In genomic region chr19:9711815-9712214, GRCh38 we compare ENCODE assay signal across 3 cellular contexts.
TF ChIP-seq lines count a peak whose summit lies in the region.

No MANE protein-coding gene starts in this region.

TF ChIP-seq in HepG2, 621 proteins besides CTCF, POLR2A, EP300 and RAD21:
- peak; percentile 100 for TF ChIP-seq ZNF816 (CRISPR knock-in tag; IDR thresholded peaks at IDR 0.05; ENCODE audit: borderline replicate concordance)
- TF ChIP-seq, protein P1, sequence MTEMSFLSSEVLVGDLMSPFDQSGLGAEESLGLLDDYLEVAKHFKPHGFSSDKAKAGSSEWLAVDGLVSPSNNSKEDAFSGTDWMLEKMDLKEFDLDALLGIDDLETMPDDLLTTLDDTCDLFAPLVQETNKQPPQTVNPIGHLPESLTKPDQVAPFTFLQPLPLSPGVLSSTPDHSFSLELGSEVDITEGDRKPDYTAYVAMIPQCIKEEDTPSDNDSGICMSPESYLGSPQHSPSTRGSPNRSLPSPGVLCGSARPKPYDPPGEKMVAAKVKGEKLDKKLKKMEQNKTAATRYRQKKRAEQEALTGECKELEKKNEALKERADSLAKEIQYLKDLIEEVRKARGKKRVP (CRISPR knock-in tag; IDR thresholded peaks at IDR 0.05) = no peak
- TF ChIP-seq SETDB1 (CRISPR knock-in tag; IDR thresholded peaks at IDR 0.05; ENCODE audit: borderline replicate concordance) = no peak

TF ChIP-seq in HEK293, 187 proteins besides CTCF, POLR2A, EP300 and RAD21:
- no peak for TF ChIP-seq ZNF211 (tag by site-specific recombination; IDR thresholded peaks at IDR 0.05; ENCODE audit: low read depth)
- peak; percentile 22 for TF ChIP-seq SETDB1 (IDR thresholded peaks at IDR 0.05; ENCODE audit: insufficient read length, low read length)

TF ChIP-seq in K562, 482 proteins besides CTCF, POLR2A, EP300 and RAD21:
- TF ChIP-seq, protein P2, sequence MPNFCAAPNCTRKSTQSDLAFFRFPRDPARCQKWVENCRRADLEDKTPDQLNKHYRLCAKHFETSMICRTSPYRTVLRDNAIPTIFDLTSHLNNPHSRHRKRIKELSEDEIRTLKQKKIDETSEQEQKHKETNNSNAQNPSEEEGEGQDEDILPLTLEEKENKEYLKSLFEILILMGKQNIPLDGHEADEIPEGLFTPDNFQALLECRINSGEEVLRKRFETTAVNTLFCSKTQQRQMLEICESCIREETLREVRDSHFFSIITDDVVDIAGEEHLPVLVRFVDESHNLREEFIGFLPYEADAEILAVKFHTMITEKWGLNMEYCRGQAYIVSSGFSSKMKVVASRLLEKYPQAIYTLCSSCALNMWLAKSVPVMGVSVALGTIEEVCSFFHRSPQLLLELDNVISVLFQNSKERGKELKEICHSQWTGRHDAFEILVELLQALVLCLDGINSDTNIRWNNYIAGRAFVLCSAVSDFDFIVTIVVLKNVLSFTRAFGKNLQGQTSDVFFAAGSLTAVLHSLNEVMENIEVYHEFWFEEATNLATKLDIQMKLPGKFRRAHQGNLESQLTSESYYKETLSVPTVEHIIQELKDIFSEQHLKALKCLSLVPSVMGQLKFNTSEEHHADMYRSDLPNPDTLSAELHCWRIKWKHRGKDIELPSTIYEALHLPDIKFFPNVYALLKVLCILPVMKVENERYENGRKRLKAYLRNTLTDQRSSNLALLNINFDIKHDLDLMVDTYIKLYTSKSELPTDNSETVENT (CRISPR knock-in tag; IDR thresholded peaks at IDR 0.05) = no peak
- no peak for TF ChIP-seq ZNF24 (IDR thresholded peaks at IDR 0.05)
- TF ChIP-seq TRIM28 (IDR thresholded peaks at IDR 0.05) = peak; percentile 82
- no peak for TF ChIP-seq CBFA2T3 (IDR thresholded peaks at IDR 0.05)
- peak; percentile 67; the same call in 1 of the 2 replicates for TF ChIP-seq CBX5 (IDR thresholded peaks at IDR 0.05; ENCODE audit: borderline replicate concordance, low read depth)
- TF ChIP-seq U2AF2 (optimal IDR thresholded peaks at IDR 0.05; ENCODE audit: low read depth, low read length) = no peak
- TF ChIP-seq CBX1 (IDR thresholded peaks at IDR 0.05; ENCODE audit: low read depth) = peak; percentile 84; the same call in 1 of the 2 replicates
- TF ChIP-seq ZNF583 (CRISPR knock-in tag; IDR thresholded peaks at IDR 0.05) = no peak
- no peak for TF ChIP-seq KDM2B (CRISPR knock-in tag; IDR thresholded peaks at IDR 0.05)
- TF ChIP-seq ZC3H11A (IDR thresholded peaks at IDR 0.05; ENCODE audit: low read depth, low read length) = no peak
- peak; percentile 17 to 32; a peak in 1 of 4 replicates for TF ChIP-seq KDM1A (IDR thresholded peaks at IDR 0.05)
- TF ChIP-seq CC2D1A (IDR thresholded peaks at IDR 0.05) = no peak
- TF ChIP-seq ELF1 (tag; IDR thresholded peaks at IDR 0.05) = no peak
- no peak for TF ChIP-seq JUN (IDR thresholded peaks at IDR 0.05; ENCODE audit: borderline replicate concordance, low read depth, low read length)
- no peak for TF ChIP-seq JUN (CRISPR knock-in tag; IDR thresholded peaks at IDR 0.05; ENCODE audit: borderline replicate concordance)
- TF ChIP-seq ZNF280A (IDR thresholded peaks at IDR 0.05; ENCODE audit: low read depth, partially characterized antibody) = peak; percentile 35
- TF ChIP-seq CEBPB (tag; IDR thresholded peaks at IDR 0.05) = no peak
- TF ChIP-seq, protein P3, sequence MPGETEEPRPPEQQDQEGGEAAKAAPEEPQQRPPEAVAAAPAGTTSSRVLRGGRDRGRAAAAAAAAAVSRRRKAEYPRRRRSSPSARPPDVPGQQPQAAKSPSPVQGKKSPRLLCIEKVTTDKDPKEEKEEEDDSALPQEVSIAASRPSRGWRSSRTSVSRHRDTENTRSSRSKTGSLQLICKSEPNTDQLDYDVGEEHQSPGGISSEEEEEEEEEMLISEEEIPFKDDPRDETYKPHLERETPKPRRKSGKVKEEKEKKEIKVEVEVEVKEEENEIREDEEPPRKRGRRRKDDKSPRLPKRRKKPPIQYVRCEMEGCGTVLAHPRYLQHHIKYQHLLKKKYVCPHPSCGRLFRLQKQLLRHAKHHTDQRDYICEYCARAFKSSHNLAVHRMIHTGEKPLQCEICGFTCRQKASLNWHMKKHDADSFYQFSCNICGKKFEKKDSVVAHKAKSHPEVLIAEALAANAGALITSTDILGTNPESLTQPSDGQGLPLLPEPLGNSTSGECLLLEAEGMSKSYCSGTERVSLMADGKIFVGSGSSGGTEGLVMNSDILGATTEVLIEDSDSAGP (CRISPR knock-in tag; IDR thresholded peaks at IDR 0.05) = no peak
- no peak for TF ChIP-seq XRCC3 (IDR thresholded peaks at IDR 0.05)
- no peak for TF ChIP-seq ZNF507 (tag; conservative IDR thresholded peaks at IDR 0.05)
- TF ChIP-seq, protein P4, sequence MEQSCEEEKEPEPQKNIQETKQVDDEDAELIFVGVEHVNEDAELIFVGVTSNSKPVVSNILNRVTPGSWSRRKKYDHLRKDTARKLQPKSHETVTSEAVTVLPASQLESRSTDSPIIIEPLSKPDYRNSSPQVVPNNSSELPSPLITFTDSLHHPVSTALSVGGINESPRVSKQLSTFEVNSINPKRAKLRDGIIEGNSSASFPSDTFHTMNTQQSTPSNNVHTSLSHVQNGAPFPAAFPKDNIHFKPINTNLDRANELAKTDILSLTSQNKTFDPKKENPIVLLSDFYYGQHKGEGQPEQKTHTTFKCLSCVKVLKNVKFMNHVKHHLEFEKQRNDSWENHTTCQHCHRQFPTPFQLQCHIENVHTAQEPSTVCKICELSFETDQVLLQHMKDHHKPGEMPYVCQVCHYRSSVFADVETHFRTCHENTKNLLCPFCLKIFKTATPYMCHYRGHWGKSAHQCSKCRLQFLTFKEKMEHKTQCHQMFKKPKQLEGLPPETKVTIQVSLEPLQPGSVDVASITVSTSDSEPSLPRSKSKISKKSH (CRISPR knock-in tag; IDR thresholded peaks at IDR 0.05) = no peak
- TF ChIP-seq BHLHE40 (IDR thresholded peaks at IDR 0.05; ENCODE audit: low read length) = no peak
- TF ChIP-seq JUND (IDR thresholded peaks at IDR 0.05; ENCODE audit: borderline replicate concordance, low read depth, low read length) = no peak
- no peak for TF ChIP-seq JUND (tag; IDR thresholded peaks at IDR 0.05; ENCODE audit: borderline replicate concordance, low read depth, low read length)
- no peak for TF ChIP-seq TEAD1 (CRISPR knock-in tag; IDR thresholded peaks at IDR 0.05)
- no peak for TF ChIP-seq CSDE1 (IDR thresholded peaks at IDR 0.05)
- TF ChIP-seq HEY1 (CRISPR knock-in tag; IDR thresholded peaks at IDR 0.05; ENCODE audit: borderline replicate concordance) = no peak
- TF ChIP-seq, protein P5, sequence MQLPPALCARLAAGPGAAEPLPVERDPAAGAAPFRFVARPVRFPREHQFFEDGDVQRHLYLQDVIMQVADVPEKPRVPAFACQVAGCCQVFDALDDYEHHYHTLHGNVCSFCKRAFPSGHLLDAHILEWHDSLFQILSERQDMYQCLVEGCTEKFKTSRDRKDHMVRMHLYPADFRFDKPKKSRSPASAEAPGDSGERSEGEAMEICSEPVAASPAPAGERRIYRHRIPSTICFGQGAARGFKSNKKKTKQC (CRISPR knock-in tag; IDR thresholded peaks at IDR 0.05) = no peak
- no peak for TF ChIP-seq MYNN (IDR thresholded peaks at IDR 0.05)
- no peak for TF ChIP-seq MYNN (CRISPR knock-in tag; IDR thresholded peaks at IDR 0.05)
- TF ChIP-seq PML (IDR thresholded peaks at IDR 0.05; ENCODE audit: low read length) = no peak
- TF ChIP-seq ZNF175 (CRISPR knock-in tag; IDR thresholded peaks at IDR 0.05; ENCODE audit: low read depth) = no peak
- no peak for TF ChIP-seq CHD1 (IDR thresholded peaks at IDR 0.05; ENCODE audit: low read length)
- peak in 1 of 2 experiments; percentile 80; a peak in 1 of 3 replicates for TF ChIP-seq CBX3 (IDR thresholded peaks at IDR 0.05; ENCODE audit: borderline replicate concordance in 1 of 2, low read length in 2 of 2)
- no peak for TF ChIP-seq ZNF12 (CRISPR knock-in tag; IDR thresholded peaks at IDR 0.05)
